In genomic region chr10:78901694-78902093, GRCh38 we compare ENCODE assay signal across 3 cellular contexts.
A peak's percentile ranks its signal among the peaks of the same experiment; 100 is the strongest.
TF ChIP-seq lines count a peak whose summit lies in the region.

No MANE protein-coding gene starts in this region.

TF ChIP-seq in HepG2, 621 proteins besides CTCF, POLR2A, EP300 and RAD21:
- TF ChIP-seq NR2F1 (CRISPR knock-in tag; IDR thresholded peaks at IDR 0.05) (no peak), CREB1 (IDR thresholded peaks at IDR 0.05) (peak; percentile 88; the same call in 1 of the 2 replicates), CREB1 (CRISPR knock-in tag; IDR thresholded peaks at IDR 0.05) (no peak)
TF ChIP-seq in HepG2: peak in this region for 1.

TF ChIP-seq in IMR-90, 13 proteins besides CTCF, POLR2A, EP300 and RAD21:
- no peak for TF ChIP-seq MAFK (IDR thresholded peaks at IDR 0.05; ENCODE audit: low read depth, low read length)
- TF ChIP-seq BHLHE40 (IDR thresholded peaks at IDR 0.05; ENCODE audit: low read depth, low read length) = no peak
- TF ChIP-seq MXI1 (IDR thresholded peaks at IDR 0.05; ENCODE audit: borderline replicate concordance, low read depth, low read length) = no peak
- TF ChIP-seq CEBPB (IDR thresholded peaks at IDR 0.05; ENCODE audit: low read depth, low read length) = no peak
- TF ChIP-seq USF2 (IDR thresholded peaks at IDR 0.05; ENCODE audit: low read depth, low read length) = no peak
- TF ChIP-seq RFX5 (IDR thresholded peaks at IDR 0.05; ENCODE audit: low read depth, low read length) = no peak
- no peak for TF ChIP-seq MAZ (IDR thresholded peaks at IDR 0.05; ENCODE audit: borderline replicate concordance, low read depth, low read length)
- no peak for TF ChIP-seq FOS (IDR thresholded peaks at IDR 0.05; ENCODE audit: low read depth, low read length)
- no peak for TF ChIP-seq ELK1 (IDR thresholded peaks at IDR 0.05; ENCODE audit: borderline replicate concordance, low read depth, low read length)
- no peak for TF ChIP-seq SMC3 (IDR thresholded peaks at IDR 0.05; ENCODE audit: low read depth, low read length)
- no peak for TF ChIP-seq RCOR1 (IDR thresholded peaks at IDR 0.05; ENCODE audit: insufficient replicate concordance, low read length)
- no peak for TF ChIP-seq NFE2L2 (IDR thresholded peaks at IDR 0.05; ENCODE audit: low read depth, low read length)
- TF ChIP-seq CHD1 (IDR thresholded peaks at IDR 0.05; ENCODE audit: low read depth, low read length) = no peak

TF ChIP-seq in H1, 55 proteins besides CTCF, POLR2A, EP300 and RAD21:
- TF ChIP-seq RFX5 (IDR thresholded peaks at IDR 0.05; ENCODE audit: borderline replicate concordance, low read depth, low read length) (no peak), SAP30 (IDR thresholded peaks at IDR 0.05; ENCODE audit: insufficient read depth, insufficient replicate concordance, low read length) (no peak), POLR2AphosphoS5 (IDR thresholded peaks at IDR 0.05; ENCODE audit: low read depth, low read length) (no peak), CHD2 (IDR thresholded peaks at IDR 0.05; ENCODE audit: low read length) (no peak), CEBPB (IDR thresholded peaks at IDR 0.05; ENCODE audit: low read depth, low read length) (no peak), SUZ12 (IDR thresholded peaks at IDR 0.05; ENCODE audit: low read length) (no peak)
